9 cellular contexts compared by ENCODE assay signal in the genomic region with DNA sequence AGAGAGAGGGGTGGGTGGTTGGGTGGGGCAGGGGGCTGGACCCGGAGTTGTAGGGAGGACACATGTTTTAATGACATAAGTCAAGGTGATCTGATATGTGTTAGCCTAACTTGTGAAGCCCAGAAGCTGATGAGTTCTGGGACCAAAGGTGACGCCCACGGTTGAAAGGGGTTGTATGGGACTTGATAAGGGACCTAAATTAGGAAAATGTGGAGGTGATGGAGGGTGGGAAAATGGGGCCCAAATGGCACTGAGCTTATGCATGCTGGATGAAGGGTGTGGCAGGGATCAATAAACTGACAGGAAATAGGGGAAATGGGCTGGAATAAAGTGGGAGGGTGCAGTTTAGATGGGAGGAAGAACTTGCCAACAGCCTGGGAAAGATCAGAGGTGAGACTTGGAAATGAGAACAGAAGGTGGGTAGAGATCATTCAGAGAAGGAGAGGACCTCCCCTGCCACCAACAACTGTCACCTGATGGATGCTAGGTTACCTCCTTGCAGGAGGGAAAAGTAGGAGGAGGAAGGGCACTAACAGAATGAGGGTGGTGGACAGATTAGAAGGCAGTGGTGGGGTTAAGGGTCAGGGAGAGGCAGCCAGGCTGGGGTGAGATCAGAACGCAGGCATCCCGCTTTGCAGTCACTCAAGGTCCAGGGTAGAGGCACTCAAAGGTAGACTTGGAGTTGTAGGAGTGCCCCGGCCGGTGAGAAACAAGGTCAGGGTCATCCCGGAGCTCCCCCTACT. TPM values are rescaled to one million over a fixed set of nuclear protein-coding genes. Genes with fewer than 3 reads are reported as not detected.
DNase-seq lines count a peak whose midpoint lies in the region; ATAC-seq and TF ChIP-seq lines count a peak whose summit lies in the region.
"Had no signal": no experiment of that assay in that cellular context is flagged by ENCODE, and none has a peak within 500 bp of the region (broad histone marks: within the 10 kb centered on the region; RNA-seq: fewer than 3 reads in every experiment).

No MANE protein-coding gene starts in this region.

- H3K4me3 ChIP-seq in SK-N-MC (peak overlapping the region; percentile 71), stomach (no peak overlapping the region)

- H3K27ac Mint-ChIP-seq in nephron: peak overlapping the region in 1 of 3 experiments; percentile 24

- peaks cover 49% of the 10 kb centered on the region for H3K4me1 Mint-ChIP-seq in nephron

- H3K9ac ChIP-seq in SK-N-MC (ENCODE audit: insufficient read length): no peak overlapping the region

- WGBS in stomach, 5 donors: 26 to 42% (median 35%) methylated on average over 8 of the region's 8 CpGs

- no peaks in the 10 kb centered on the region for H3K36me3 Mint-ChIP-seq in nephron (ENCODE audit: low read depth)

- peak overlapping the region; percentile 14 to 66 (median 35) for H3K4me3 Mint-ChIP-seq in nephron

- intact Hi-C loops in sciatic nerve (cut with DNase I) (no loop called here), stomach (cut with DNase I; ENCODE audit: low total_unique reads) (no loop called here)

- H3K27ac ChIP-seq in SK-N-MC (peak overlapping the region; percentile 86), stomach (no peak overlapping the region)

- H3K36me3 ChIP-seq in SK-N-MC (ENCODE audit: insufficient read depth, low read length) (no peaks in the 10 kb centered on the region), stomach (no peaks in the 10 kb centered on the region)

- H3K9me3 Mint-ChIP-seq in nephron: peaks cover 1% of the 10 kb centered on the region

- no peak for TF ChIP-seq EP300 in stomach (IDR thresholded peaks at IDR 0.05)

- H3K9me3 ChIP-seq in SK-N-MC (ENCODE audit: low read depth, low read length) (no peaks in the 10 kb centered on the region), stomach (no peaks in the 10 kb centered on the region)

- ATAC-seq in GM19035 (IDR thresholded peaks at IDR 0.05; ENCODE audit: unreplicated experiment): peak; percentile 18
- ATAC-seq in HG02870 (IDR thresholded peaks at IDR 0.05; ENCODE audit: unreplicated experiment): peak; percentile 10
- no peak for ATAC-seq in sciatic nerve

- TF ChIP-seq CTCF in nephron (IDR thresholded peaks at IDR 0.05; ENCODE audit: unreplicated experiment in 3 of 3) (no peak), stomach (IDR thresholded peaks at IDR 0.05) (no peak)

- peaks cover 31 to 47% (median 39%) of the 10 kb centered on the region in 4 donors for H3K4me1 ChIP-seq in stomach

- DNase-seq in SK-N-MC (ENCODE audit: low read depth, low spot score) (no peak), NCI-H2227 treated with DMSO at 0.1 percent for 48 hours (lab: John Stamatoyannopoulos, UW) (no peak), sciatic nerve (ENCODE audit: low spot score) (no peak), amniotic stem cell (lab: John Stamatoyannopoulos, UW) (no peak), stomach (no peak)

- H3K27me3 ChIP-seq in stomach: peaks cover 10 to 100% (median 71%) of the 10 kb centered on the region in 3 donors

- H3K27me3 Mint-ChIP-seq in nephron (ENCODE audit: low read depth): peaks cover 98% of the 10 kb centered on the region

- TF ChIP-seq POLR2A in stomach (IDR thresholded peaks at IDR 0.05): no peak

RNA-seq across cellular contexts. Expression of gene WNT10A, which starts 15.3 kb away (rescaled TPM):
- 0.94 TPM for total RNA-seq in sciatic nerve
- 1 to 10 TPM in 1 of 5 donors, not detected in 4; 4.3 TPM for total RNA-seq in stomach
- 1 to 10 TPM in 1 of 3 donors, not detected in 2; 6.7 TPM for polyA plus RNA-seq in stomach
- total RNA-seq: fibroblast of lung had no signal
- polyA plus RNA-seq: fibroblast of lung had no signal

RNA-seq across cellular contexts. Expression of gene WNT6, which starts 36.3 kb away (rescaled TPM):
- total RNA-seq in sciatic nerve (23.3 TPM), stomach (1 to 10 TPM in 2 of 5 donors, not detected in 3; 1.8 to 3.3 TPM)
- 1 to 10 TPM in 1 of 3 donors, under 1 TPM in 2; 0.25 to 2.9 (median 0.76) TPM for polyA plus RNA-seq in stomach
- total RNA-seq: fibroblast of lung had no signal
- polyA plus RNA-seq: fibroblast of lung had no signal
